ENCODE assay signal across 8 cellular contexts in genomic region chr5:177302354-177303110, GRCh38. TPM values are rescaled to one million over a fixed set of nuclear protein-coding genes. Genes with fewer than 3 reads are reported as not detected.
DNase-seq lines count a peak whose midpoint lies in the region; ATAC-seq, FAIRE-seq and TF ChIP-seq lines count a peak whose summit lies in the region.

No MANE protein-coding gene starts in this region.

- TF ChIP-seq POLR2A in HepG2 (IDR thresholded peaks at IDR 0.05; ENCODE audit: insufficient read depth in 1 of 2, low read depth in 2 of 2, low read length in 2 of 2) (no peak), upper lobe of left lung (IDR thresholded peaks at IDR 0.05) (no peak)

- no peak for TF ChIP-seq CTCF in CD14-positive monocyte (IDR thresholded peaks at IDR 0.05)
- no peak for TF ChIP-seq CTCF in astrocyte (IDR thresholded peaks at IDR 0.05; ENCODE audit: insufficient read depth, low read depth, low read length)
- TF ChIP-seq CTCF in HepG2 (CRISPR knock-in tag; IDR thresholded peaks at IDR 0.05): no peak
- TF ChIP-seq CTCF in upper lobe of left lung (IDR thresholded peaks at IDR 0.05): no peak

- TF ChIP-seq EP300 in HepG2 (IDR thresholded peaks at IDR 0.05; ENCODE audit: low read depth in 2 of 2, low read length in 2 of 2): no peak
- TF ChIP-seq EP300 in HepG2 (CRISPR knock-in tag; IDR thresholded peaks at IDR 0.05; ENCODE audit: borderline replicate concordance): no peak
- no peak for TF ChIP-seq EP300 in upper lobe of left lung (IDR thresholded peaks at IDR 0.05)

- intact Hi-C loops in CD14-positive monocyte (cut with micrococcal nuclease) (loop anchor here (5.0 to 10.0 kb wide), 4 partner anchors 165 to 850 kb away; partner anchors contain the start of genes NHP2 (in 1 of the 2), RNF44 (in 1 of the 2) and TMED9 (in 1 of the 2)), HepG2 (cut with micrococcal nuclease; ENCODE audit: unreplicated experiment) (loop anchor here (2.0 kb wide), 1 partner anchor 188 kb away; no protein-coding TSS in a partner anchor)

- H3K4me3 ChIP-seq in astrocyte (ENCODE audit: insufficient read depth, low read depth, low read length) (peak overlapping the region; percentile 99), HepG2 (replicated peaks in 1 of 3; ENCODE audit: insufficient read depth in 1 of 3, low read depth in 2 of 3, low read length in 3 of 3) (peak overlapping the region; percentile 76 to 97 (median 85)), upper lobe of left lung (peak overlapping the region; percentile 93 to 99 (median 96))

- H2AFZ ChIP-seq in astrocyte (ENCODE audit: low read depth, low read length): no peak overlapping the region
- no peak overlapping the region for H2AFZ ChIP-seq in HepG2 (ENCODE audit: low read length)

- peak overlapping the region; percentile 64 to 99 (median 93) for H3K27ac Mint-ChIP-seq in CD14-positive monocyte
- peak overlapping the region; percentile 88 to 97 (median 91) for H3K27ac Mint-ChIP-seq in IgD-negative memory B cell
- H3K27ac Mint-ChIP-seq in astrocyte (ENCODE audit: unreplicated experiment): peak overlapping the region; percentile 83

- H4K20me1 ChIP-seq in astrocyte (ENCODE audit: insufficient read depth, low read length) (peaks cover 64% of the 10 kb centered on the region), HepG2 (ENCODE audit: insufficient read depth, low read length) (peaks cover 19% of the 10 kb centered on the region)

- H3K36me3 Mint-ChIP-seq in CD14-positive monocyte (peaks cover 53 to 67% of the 10 kb centered on the region in 2 donors), IgD-negative memory B cell (peaks cover 2% of the 10 kb centered on the region), astrocyte (ENCODE audit: low read depth, unreplicated experiment) (peaks cover 35% of the 10 kb centered on the region)

- no TSS peak for BruUV-seq in HepG2 (replicated peaks; lab: Mats Ljungman, UMichigan)

- H3K27ac ChIP-seq in astrocyte (ENCODE audit: low read depth, low read length) (peak overlapping the region; percentile 76), HepG2 (ENCODE audit: extremely low read length, insufficient read depth, low read length) (peak overlapping the region; percentile 78), upper lobe of left lung (peak overlapping the region; percentile 89 to 92 (median 92))

- H3K36me3 ChIP-seq in astrocyte (ENCODE audit: insufficient read depth, low read length): peaks cover 27% of the 10 kb centered on the region
- peaks cover 7 to 32% of the 10 kb centered on the region in 2 experiments for H3K36me3 ChIP-seq in HepG2 (replicated peaks in 1 of 2; ENCODE audit: control insufficient read depth in 1 of 2, insufficient read depth in 2 of 2, low read length in 2 of 2)
- peaks cover 0 to 46% (median 19%) of the 10 kb centered on the region in 4 donors for H3K36me3 ChIP-seq in upper lobe of left lung

- no peaks in the 10 kb centered on the region for H3K27me3 ChIP-seq in astrocyte (ENCODE audit: insufficient read depth, low read length)
- no peaks in the 10 kb centered on the region; a peak in 1 of 5 replicates for H3K27me3 ChIP-seq in HepG2 (ENCODE audit: control insufficient read depth in 1 of 2, insufficient read depth in 2 of 2, low read length in 2 of 2)
- no peaks in the 10 kb centered on the region for H3K27me3 ChIP-seq in upper lobe of left lung

- peaks cover 83% of the 10 kb centered on the region for H3K4me1 Mint-ChIP-seq in CD14-positive monocyte
- H3K4me1 Mint-ChIP-seq in IgD-negative memory B cell: peaks cover 44 to 68% (median 68%) of the 10 kb centered on the region in 3 donors
- H3K4me1 Mint-ChIP-seq in astrocyte (ENCODE audit: low read depth, unreplicated experiment): peaks cover 33% of the 10 kb centered on the region

- WGBS in HepG2 (ENCODE audit: low lambda C conversion rate): 68% methylated on average over 16 of the region's 24 CpGs
- 44 to 78% methylated on average over 10 to 20 of the region's 24 CpGs for WGBS in upper lobe of left lung, 2 donors

- peaks cover 0 to 3% (median 0%) of the 10 kb centered on the region in 7 donors for H3K9me3 Mint-ChIP-seq in CD14-positive monocyte
- H3K9me3 Mint-ChIP-seq in IgD-negative memory B cell: no peaks in the 10 kb centered on the region
- no peaks in the 10 kb centered on the region for H3K9me3 Mint-ChIP-seq in astrocyte (ENCODE audit: unreplicated experiment)

- FAIRE-seq in astrocyte (lab: Jason Lieb, UNC) (no peak), HepG2 (lab: Jason Lieb, UNC) (peak; percentile 34)

- ATAC-seq in HepG2: 0 out of 3 replicates have a peak, but pooled peaks have one; percentile 8
- no peak for ATAC-seq in upper lobe of left lung (ENCODE audit: low FRiP score in 2 of 2)
- ATAC-seq in HG03460 (IDR thresholded peaks at IDR 0.05; ENCODE audit: unreplicated experiment): no peak
- no peak for ATAC-seq in GM21576 (IDR thresholded peaks at IDR 0.05; ENCODE audit: unreplicated experiment)

- H3K9me3 ChIP-seq in astrocyte (ENCODE audit: insufficient read depth, low read depth, low read length): no peaks in the 10 kb centered on the region
- H3K9me3 ChIP-seq in HepG2 (ENCODE audit: low read length): no peaks in the 10 kb centered on the region
- no peaks in the 10 kb centered on the region for H3K9me3 ChIP-seq in upper lobe of left lung

- in situ Hi-C loops in HepG2 (cut with HindIII; ENCODE audit: extremely low pct_ligation_motif_present, low pct_unique_long_range_greater_than_20kb): loop anchor here (5.0 kb wide), 1 partner anchor 190 kb away; no protein-coding TSS in a partner anchor

- H3K9ac ChIP-seq in astrocyte (ENCODE audit: low read length) (peak overlapping the region; percentile 100), HepG2 (ENCODE audit: insufficient read depth, low read depth, low read length) (peak overlapping the region; percentile 87)

- TF ChIP-seq RAD21 in HepG2 (CRISPR knock-in tag; IDR thresholded peaks at IDR 0.05): no peak

- H3K4me3 Mint-ChIP-seq in CD14-positive monocyte (peak overlapping the region; percentile 93 to 96), IgD-negative memory B cell (peak overlapping the region; percentile 88 to 99 (median 96)), astrocyte (ENCODE audit: unreplicated experiment) (peak overlapping the region; percentile 93)

- H3K4me1 ChIP-seq in astrocyte (ENCODE audit: insufficient read depth, low read length) (peaks cover 39% of the 10 kb centered on the region), HepG2 (ENCODE audit: insufficient read depth, low read length) (peaks cover 30% of the 10 kb centered on the region), upper lobe of left lung (peaks cover 53 to 79% (median 70%) of the 10 kb centered on the region in 4 donors)

- H3K27me3 Mint-ChIP-seq in CD14-positive monocyte (ENCODE audit: low read depth in 3 of 3) (peaks cover 0 to 2% (median 0%) of the 10 kb centered on the region in 3 donors), IgD-negative memory B cell (no peaks in the 10 kb centered on the region), astrocyte (ENCODE audit: low read depth, unreplicated experiment) (no peaks in the 10 kb centered on the region)

- POLR2A ChIA-PET in HepG2 (lab: Yijun Ruan, JAX): no interaction called here

- H3K79me2 ChIP-seq in astrocyte (ENCODE audit: insufficient read depth, low read length): peaks cover 62% of the 10 kb centered on the region
- H3K79me2 ChIP-seq in HepG2 (ENCODE audit: insufficient read depth, low read length): peaks cover 31% of the 10 kb centered on the region

- CTCF ChIA-PET in HepG2 (lab: Yijun Ruan, JAX; ENCODE audit: low intra/inter-chr PET ratio, low total read pairs): no interaction called here

- DNase-seq in CD14-positive monocyte (ENCODE audit: low spot score) (no peak), astrocyte (ENCODE audit: low read depth) (no peak), HepG2 (ENCODE audit: low spot score) (no peak), upper lobe of left lung (no peak), DMS153 treated with DMSO at 0.1 percent for 48 hours (lab: John Stamatoyannopoulos, UW; ENCODE audit: unreplicated experiment) (no peak)

- H3K4me2 ChIP-seq in astrocyte (ENCODE audit: low read length) (peak overlapping the region; percentile 92), HepG2 (ENCODE audit: low read depth, low read length) (peak overlapping the region; percentile 93)

RNA-seq across cellular contexts. Expression of gene RAB24, which starts 1.0 kb away (rescaled TPM):
- polyA plus RNA-seq in CD14-positive monocyte: 10 to 100 TPM; 74.3 to 94.4 TPM
- polyA plus RNA-seq in IgD-negative memory B cell: 42.9 TPM
- total RNA-seq in astrocyte: 31.7 and 36.4 TPM in 2 replicates
- total RNA-seq in HepG2 (2016; rRNA removed; fragmentation: Illumina TruSeq; extraction: Trizol): 15.4 and 22.9 TPM in 2 replicates
- 6.4 and 11.5 TPM in 2 replicates for total RNA-seq in HepG2 (2016; cell fraction: cytosol; rRNA removed; fragmentation: Illumina TruSeq; extraction: Trizol; ENCODE audit: low read depth)
- total RNA-seq in HepG2 (2016; cell fraction: insoluble cytoplasmic fraction; rRNA removed; fragmentation: Illumina TruSeq; extraction: Trizol): 15.3 and 23.6 TPM in 2 replicates
- 13.3 and 16.0 TPM in 2 replicates for total RNA-seq in HepG2 (2016; cell fraction: membrane; rRNA removed; fragmentation: Illumina TruSeq; extraction: Trizol)
- total RNA-seq in HepG2 (2016; cell fraction: nucleus; rRNA removed; fragmentation: Illumina TruSeq; extraction: Trizol): 24.2 and 30.2 TPM in 2 replicates
- 63.7 and 74.5 TPM in 2 replicates for polyA plus RNA-seq in HepG2 (2011; rRNA removed)
- polyA plus RNA-seq in HepG2 (2011; cell fraction: cytosol; rRNA removed): 41.9 and 60.6 TPM in 2 replicates
- polyA plus RNA-seq in HepG2 (2011; cell fraction: nucleus; rRNA removed): 332 and 383 TPM in 2 replicates
- polyA plus RNA-seq in HepG2 (2012): 28.5 and 30.3 TPM in 2 replicates
- 10.6 and 14.5 TPM in 2 replicates for polyA plus RNA-seq in HepG2 (2016; cell fraction: cytosol; fragmentation: Illumina TruSeq; extraction: Trizol; ENCODE audit: low read depth)
- 24.0 and 24.9 TPM in 2 replicates for polyA plus RNA-seq in HepG2 (2016; cell fraction: insoluble cytoplasmic fraction; fragmentation: Illumina TruSeq; extraction: Trizol; ENCODE audit: low read depth)
- polyA plus RNA-seq in HepG2 (2016; cell fraction: membrane; fragmentation: Illumina TruSeq; extraction: Trizol; ENCODE audit: low read depth): 15.6 and 19.9 TPM in 2 replicates
- polyA plus RNA-seq in HepG2 (2016; cell fraction: nucleus; fragmentation: Illumina TruSeq; extraction: Trizol; ENCODE audit: insufficient read depth, low read depth): 93.8 and 96.1 TPM in 2 replicates
- 7.4 and 16.0 TPM in 2 replicates for polyA minus RNA-seq in HepG2 (2011; rRNA and poly(A)+ RNA removed; ENCODE audit: low replicate concordance)
- 5.2 and 5.7 TPM in 2 replicates for polyA minus RNA-seq in HepG2 (2011; cell fraction: cytosol; rRNA and poly(A)+ RNA removed)
- 21.3 and 23.3 TPM in 2 replicates for polyA minus RNA-seq in HepG2 (2011; cell fraction: nucleus; rRNA and poly(A)+ RNA removed)
- total RNA-seq in upper lobe of left lung: 10 to 100 TPM; 26.8 to 92.2 (median 50.3) TPM

RNA-seq across cellular contexts. Expression of gene PRELID1, which starts 1.1 kb away (rescaled TPM):
- polyA plus RNA-seq in CD14-positive monocyte (100 to 1,000 TPM; 490 to 510 TPM), IgD-negative memory B cell (248 TPM), HepG2 (2011; rRNA removed) (228 and 250 TPM in 2 replicates)
- total RNA-seq in astrocyte (178 and 196 TPM in 2 replicates), HepG2 (2016; rRNA removed; fragmentation: Illumina TruSeq; extraction: Trizol) (239 and 271 TPM in 2 replicates), upper lobe of left lung (100 to 1,000 TPM in 2 of 6 donors, 10 to 100 TPM in 4; 45.1 to 132 (median 86.8) TPM)
- total RNA-seq in HepG2 (2016; cell fraction: cytosol; rRNA removed; fragmentation: Illumina TruSeq; extraction: Trizol; ENCODE audit: low read depth): 772 and 890 TPM in 2 replicates
- 220 and 264 TPM in 2 replicates for total RNA-seq in HepG2 (2016; cell fraction: insoluble cytoplasmic fraction; rRNA removed; fragmentation: Illumina TruSeq; extraction: Trizol)
- total RNA-seq in HepG2 (2016; cell fraction: membrane; rRNA removed; fragmentation: Illumina TruSeq; extraction: Trizol): 708 and 781 TPM in 2 replicates
- 90.3 and 98.5 TPM in 2 replicates for total RNA-seq in HepG2 (2016; cell fraction: nucleus; rRNA removed; fragmentation: Illumina TruSeq; extraction: Trizol)
- polyA plus RNA-seq in HepG2 (2011; cell fraction: cytosol; rRNA removed): 212 and 323 TPM in 2 replicates
- polyA plus RNA-seq in HepG2 (2011; cell fraction: nucleus; rRNA removed): 85.7 and 87.5 TPM in 2 replicates
- 91.2 and 111 TPM in 2 replicates for polyA plus RNA-seq in HepG2 (2012)
- 1,341 and 1,562 TPM in 2 replicates for polyA plus RNA-seq in HepG2 (2016; cell fraction: cytosol; fragmentation: Illumina TruSeq; extraction: Trizol; ENCODE audit: low read depth)
- 353 and 387 TPM in 2 replicates for polyA plus RNA-seq in HepG2 (2016; cell fraction: insoluble cytoplasmic fraction; fragmentation: Illumina TruSeq; extraction: Trizol; ENCODE audit: low read depth)
- 984 and 1,090 TPM in 2 replicates for polyA plus RNA-seq in HepG2 (2016; cell fraction: membrane; fragmentation: Illumina TruSeq; extraction: Trizol; ENCODE audit: low read depth)
- polyA plus RNA-seq in HepG2 (2016; cell fraction: nucleus; fragmentation: Illumina TruSeq; extraction: Trizol; ENCODE audit: insufficient read depth, low read depth): 258 and 277 TPM in 2 replicates
- 103 and 232 TPM in 2 replicates for polyA minus RNA-seq in HepG2 (2011; rRNA and poly(A)+ RNA removed; ENCODE audit: low replicate concordance)
- 61.2 and 64.5 TPM in 2 replicates for polyA minus RNA-seq in HepG2 (2011; cell fraction: cytosol; rRNA and poly(A)+ RNA removed)
- polyA minus RNA-seq in HepG2 (2011; cell fraction: nucleus; rRNA and poly(A)+ RNA removed): 30.1 and 34.2 TPM in 2 replicates

RNA-seq across cellular contexts. Expression of gene MXD3, which starts 9.2 kb away (rescaled TPM):
- 10 to 100 TPM; 21.5 to 25.5 TPM for polyA plus RNA-seq in CD14-positive monocyte
- 4.1 TPM for polyA plus RNA-seq in IgD-negative memory B cell
- total RNA-seq in astrocyte: 2.3 and 2.8 TPM in 2 replicates
- total RNA-seq in HepG2 (2016; rRNA removed; fragmentation: Illumina TruSeq; extraction: Trizol): 9.9 and 12.8 TPM in 2 replicates
- 6.1 and 6.8 TPM in 2 replicates for total RNA-seq in HepG2 (2016; cell fraction: cytosol; rRNA removed; fragmentation: Illumina TruSeq; extraction: Trizol; ENCODE audit: low read depth)
- 11.7 and 11.8 TPM in 2 replicates for total RNA-seq in HepG2 (2016; cell fraction: insoluble cytoplasmic fraction; rRNA removed; fragmentation: Illumina TruSeq; extraction: Trizol)
- 6.6 TPM in 2 replicates for total RNA-seq in HepG2 (2016; cell fraction: membrane; rRNA removed; fragmentation: Illumina TruSeq; extraction: Trizol)
- total RNA-seq in HepG2 (2016; cell fraction: nucleus; rRNA removed; fragmentation: Illumina TruSeq; extraction: Trizol): 10.4 and 14.3 TPM in 2 replicates
- 10.5 and 11.2 TPM in 2 replicates for polyA plus RNA-seq in HepG2 (2011; rRNA removed)
- 6.0 and 15.2 TPM in 2 replicates for polyA plus RNA-seq in HepG2 (2011; cell fraction: cytosol; rRNA removed)
- 68.6 and 87.5 TPM in 2 replicates for polyA plus RNA-seq in HepG2 (2011; cell fraction: nucleus; rRNA removed)
- polyA plus RNA-seq in HepG2 (2012): 4.6 and 6.6 TPM in 2 replicates
- polyA plus RNA-seq in HepG2 (2016; cell fraction: cytosol; fragmentation: Illumina TruSeq; extraction: Trizol; ENCODE audit: low read depth): 4.5 and 5.4 TPM in 2 replicates
- polyA plus RNA-seq in HepG2 (2016; cell fraction: insoluble cytoplasmic fraction; fragmentation: Illumina TruSeq; extraction: Trizol; ENCODE audit: low read depth): 8.2 and 10.7 TPM in 2 replicates
- 5.8 and 5.9 TPM in 2 replicates for polyA plus RNA-seq in HepG2 (2016; cell fraction: membrane; fragmentation: Illumina TruSeq; extraction: Trizol; ENCODE audit: low read depth)
- 28.9 and 39.4 TPM in 2 replicates for polyA plus RNA-seq in HepG2 (2016; cell fraction: nucleus; fragmentation: Illumina TruSeq; extraction: Trizol; ENCODE audit: insufficient read depth, low read depth)
- 8.1 and 15.6 TPM in 2 replicates for polyA minus RNA-seq in HepG2 (2011; rRNA and poly(A)+ RNA removed; ENCODE audit: low replicate concordance)
- 4.1 and 5.1 TPM in 2 replicates for polyA minus RNA-seq in HepG2 (2011; cell fraction: cytosol; rRNA and poly(A)+ RNA removed)
- polyA minus RNA-seq in HepG2 (2011; cell fraction: nucleus; rRNA and poly(A)+ RNA removed): 8.7 and 9.7 TPM in 2 replicates
- 10 to 100 TPM in 4 of 6 donors, 1 to 10 TPM in 2; 8.8 to 29.5 (median 13.6) TPM for total RNA-seq in upper lobe of left lung

RNA-seq across cellular contexts. Expression of gene LMAN2, which starts 48.9 kb away (rescaled TPM):
- 100 to 1,000 TPM; 259 to 275 TPM for polyA plus RNA-seq in CD14-positive monocyte
- polyA plus RNA-seq in IgD-negative memory B cell: 171 TPM
- total RNA-seq in astrocyte: 103 and 106 TPM in 2 replicates
- 94.5 and 191 TPM in 2 replicates for total RNA-seq in HepG2 (2016; rRNA removed; fragmentation: Illumina TruSeq; extraction: Trizol)
- 72.5 and 74.4 TPM in 2 replicates for total RNA-seq in HepG2 (2016; cell fraction: cytosol; rRNA removed; fragmentation: Illumina TruSeq; extraction: Trizol; ENCODE audit: low read depth)
- total RNA-seq in HepG2 (2016; cell fraction: insoluble cytoplasmic fraction; rRNA removed; fragmentation: Illumina TruSeq; extraction: Trizol): 86.8 and 210 TPM in 2 replicates
- 109 and 128 TPM in 2 replicates for total RNA-seq in HepG2 (2016; cell fraction: membrane; rRNA removed; fragmentation: Illumina TruSeq; extraction: Trizol)
- 152 and 179 TPM in 2 replicates for total RNA-seq in HepG2 (2016; cell fraction: nucleus; rRNA removed; fragmentation: Illumina TruSeq; extraction: Trizol)
- 193 and 197 TPM in 2 replicates for polyA plus RNA-seq in HepG2 (2011; rRNA removed)
- 220 and 352 TPM in 2 replicates for polyA plus RNA-seq in HepG2 (2011; cell fraction: cytosol; rRNA removed)
- 256 and 281 TPM in 2 replicates for polyA plus RNA-seq in HepG2 (2011; cell fraction: nucleus; rRNA removed)
- 71.8 and 108 TPM in 2 replicates for polyA plus RNA-seq in HepG2 (2012)
- polyA plus RNA-seq in HepG2 (2016; cell fraction: cytosol; fragmentation: Illumina TruSeq; extraction: Trizol; ENCODE audit: low read depth): 82.2 and 93.0 TPM in 2 replicates
- 90.8 and 112 TPM in 2 replicates for polyA plus RNA-seq in HepG2 (2016; cell fraction: insoluble cytoplasmic fraction; fragmentation: Illumina TruSeq; extraction: Trizol; ENCODE audit: low read depth)
- polyA plus RNA-seq in HepG2 (2016; cell fraction: membrane; fragmentation: Illumina TruSeq; extraction: Trizol; ENCODE audit: low read depth): 103 and 135 TPM in 2 replicates
- 241 and 283 TPM in 2 replicates for polyA plus RNA-seq in HepG2 (2016; cell fraction: nucleus; fragmentation: Illumina TruSeq; extraction: Trizol; ENCODE audit: insufficient read depth, low read depth)
- 353 and 575 TPM in 2 replicates for polyA minus RNA-seq in HepG2 (2011; rRNA and poly(A)+ RNA removed; ENCODE audit: low replicate concordance)
- polyA minus RNA-seq in HepG2 (2011; cell fraction: cytosol; rRNA and poly(A)+ RNA removed): 147 and 182 TPM in 2 replicates
- polyA minus RNA-seq in HepG2 (2011; cell fraction: nucleus; rRNA and poly(A)+ RNA removed): 87.0 and 96.2 TPM in 2 replicates
- total RNA-seq in upper lobe of left lung: 100 to 1,000 TPM; 134 to 263 (median 177) TPM

RNA-seq across cellular contexts. Expression of gene RGS14, which starts 55.2 kb away (rescaled TPM):
- polyA plus RNA-seq in CD14-positive monocyte (10 to 100 TPM; 35.4 to 43.5 TPM), IgD-negative memory B cell (49.5 TPM), HepG2 (2011; rRNA removed) (17.2 and 27.9 TPM in 2 replicates)
- total RNA-seq in astrocyte (7.8 and 11.3 TPM in 2 replicates), HepG2 (2016; rRNA removed; fragmentation: Illumina TruSeq; extraction: Trizol) (10.7 and 11.1 TPM in 2 replicates), upper lobe of left lung (10 to 100 TPM; 11.9 to 39.1 (median 26.6) TPM)
- total RNA-seq in HepG2 (2016; cell fraction: cytosol; rRNA removed; fragmentation: Illumina TruSeq; extraction: Trizol; ENCODE audit: low read depth): 15.3 and 15.8 TPM in 2 replicates
- total RNA-seq in HepG2 (2016; cell fraction: insoluble cytoplasmic fraction; rRNA removed; fragmentation: Illumina TruSeq; extraction: Trizol): 7.2 and 12.8 TPM in 2 replicates
- total RNA-seq in HepG2 (2016; cell fraction: membrane; rRNA removed; fragmentation: Illumina TruSeq; extraction: Trizol): 15.5 and 16.6 TPM in 2 replicates
- total RNA-seq in HepG2 (2016; cell fraction: nucleus; rRNA removed; fragmentation: Illumina TruSeq; extraction: Trizol): 7.6 and 9.6 TPM in 2 replicates
- polyA plus RNA-seq in HepG2 (2011; cell fraction: cytosol; rRNA removed): 20.3 and 35.1 TPM in 2 replicates
- polyA plus RNA-seq in HepG2 (2011; cell fraction: nucleus; rRNA removed): 48.0 and 49.7 TPM in 2 replicates
- polyA plus RNA-seq in HepG2 (2012): 9.3 and 16.2 TPM in 2 replicates
- 11.0 and 13.5 TPM in 2 replicates for polyA plus RNA-seq in HepG2 (2016; cell fraction: cytosol; fragmentation: Illumina TruSeq; extraction: Trizol; ENCODE audit: low read depth)
- polyA plus RNA-seq in HepG2 (2016; cell fraction: insoluble cytoplasmic fraction; fragmentation: Illumina TruSeq; extraction: Trizol; ENCODE audit: low read depth): 14.8 and 16.5 TPM in 2 replicates
- 11.0 and 11.4 TPM in 2 replicates for polyA plus RNA-seq in HepG2 (2016; cell fraction: membrane; fragmentation: Illumina TruSeq; extraction: Trizol; ENCODE audit: low read depth)
- polyA plus RNA-seq in HepG2 (2016; cell fraction: nucleus; fragmentation: Illumina TruSeq; extraction: Trizol; ENCODE audit: insufficient read depth, low read depth): 19.6 TPM in 2 replicates
- polyA minus RNA-seq in HepG2 (2011; rRNA and poly(A)+ RNA removed; ENCODE audit: low replicate concordance): 0.82 and 20.7 TPM in 2 replicates
- polyA minus RNA-seq in HepG2 (2011; cell fraction: cytosol; rRNA and poly(A)+ RNA removed): 7.2 and 9.7 TPM in 2 replicates
- 10.6 and 12.8 TPM in 2 replicates for polyA minus RNA-seq in HepG2 (2011; cell fraction: nucleus; rRNA and poly(A)+ RNA removed)
